ENCODE assay signal across 24 cellular contexts in genomic region chr12:98750511-98750910, GRCh38.
A peak's percentile ranks its signal among the peaks of the same experiment; 100 is the strongest.
DNase-seq lines count a peak whose midpoint lies in the region; ATAC-seq and TF ChIP-seq lines count a peak whose summit lies in the region.
"Had no signal": no experiment of that assay in that cellular context is flagged by ENCODE, and none has a peak within 500 bp of the region (broad histone marks: within the 10 kb centered on the region; RNA-seq: fewer than 3 reads in every experiment).

No MANE protein-coding gene starts in this region.

- POLR2A ChIA-PET in HEK293 (lab: Yijun Ruan, JAX) = interaction anchor here (0.6 kb wide), 1 partner anchor 108 kb away, joined by 3 read pairs; no protein-coding TSS in a partner anchor

- H3K9me3 ChIP-seq in HEK293 (ENCODE audit: control insufficient read depth, insufficient read depth, low read depth, low read length) = no peaks in the 10 kb centered on the region
- no peaks in the 10 kb centered on the region for H3K9me3 ChIP-seq in upper lobe of right lung
- H3K9me3 ChIP-seq: colonic mucosa, Peyer's patch, SJSA1, tibial artery had no signal

- CTCF ChIA-PET in HEK293 (lab: Yijun Ruan, JAX) = no interaction called here

- DNase-seq in caudate nucleus (lab: John Stamatoyannopoulos, UW) = peak in 48 of 61 donors; percentile 20 to 96 (median 72)
- DNase-seq in inferior parietal cortex (ENCODE audit: extremely low spot score) = peak; percentile 72
- peak; percentile 60 for DNase-seq in smooth muscle cell of the brain vasculature (ENCODE audit: low read depth, low spot score)
- DNase-seq in activated T-cell treated with anti-CD3 and anti-CD28 coated beads, Interleukin-2, amount 50 U/mL, for 1 hour = no peak
- no peak for DNase-seq in upper lobe of right lung
- DNase-seq in RPMI8226 = no peak
- DNase-seq: activated CD4-positive, alpha-beta T cell treated with anti-CD3 and anti-CD28 coated beads, Interleukin-2, amount 10 ng/mL, durations not matched to agents 7 days and 5 days; CD8-positive, alpha-beta memory T cell; colonic mucosa; DMS79; glutamatergic neuron; NCI-H1930; NK-92 treated with Interleukin-12 subunit alpha and Interleukin-12 subunit beta, amount 100 ng/mL, for 24 hours; Peyer's patch; stimulated activated CD4-positive, alpha-beta T cell treated with anti-CD3 and anti-CD28 coated beads, Interleukin-2, amount 100 ng/mL, for 24 hours; stimulated activated naive B cell treated with anti-CD40 and anti-IgM and Interleukin-4, amounts not matched to agents 10 μg/mL and 1 μg/mL and 100 μg/mL, for 72 hours; tibial artery had no signal

- H3K27me3 ChIP-seq in upper lobe of right lung = peaks cover 16% of the 10 kb centered on the region
- H3K27me3 ChIP-seq: Peyer's patch, SJSA1, tibial artery had no signal

- H3K36me3 ChIP-seq in HEK293 (ENCODE audit: control insufficient read depth in 2 of 2, insufficient read depth in 1 of 2, low read length in 2 of 2) (no peaks in the 10 kb centered on the region), upper lobe of right lung (no peaks in the 10 kb centered on the region)
- H3K36me3 ChIP-seq: colonic mucosa, Peyer's patch, SJSA1 had no signal

- no peak overlapping the region for H3K4me3 ChIP-seq in HEK293 (ENCODE audit: low read depth, low read length)
- no peak overlapping the region for H3K4me3 ChIP-seq in upper lobe of right lung
- H3K4me3 ChIP-seq: colonic mucosa, Peyer's patch, SJSA1, tibial artery had no signal

- no peak for ATAC-seq in upper lobe of right lung
- ATAC-seq: activated naive CD4-positive, alpha-beta T cell treated with anti-CD3 and anti-CD28 coated beads, Interleukin-2, amount 50 U/mL, for 72 hours; activated T-helper 17 cell treated with anti-CD3 and anti-CD28 coated beads, Interleukin-2, amount 50 U/mL, for 72 hours; left lobe of liver; natural killer cell treated with Interleukin-12 subunit alpha and Interleukin-12 subunit beta and Interleukin-15 and Interleukin-18, amount 100 ng/mL, for 72 hours; stimulated activated naive B cell treated with anti-CD40 and anti-IgM and Interleukin-4, amounts not matched to agents 10 μg/mL and 1 μg/mL and 100 μg/mL, for 72 hours had no signal

- intact Hi-C loops in upper lobe of right lung (cut with DNase I) = no loop called here

- H3K4me1 ChIP-seq in HEK293 (ENCODE audit: control insufficient read depth, insufficient read depth, low read length) (no peaks in the 10 kb centered on the region), upper lobe of right lung (no peaks in the 10 kb centered on the region)
- H3K4me1 ChIP-seq: colonic mucosa had no signal

- TF ChIP-seq CTCF in HEK293 (tag by site-specific recombination; IDR thresholded peaks at IDR 0.05) (no peak), upper lobe of right lung (IDR thresholded peaks at IDR 0.05) (no peak)

- H3K27ac ChIP-seq in HEK293 (ENCODE audit: extremely low read depth, low read depth, low read length) (no peak overlapping the region), caudate nucleus (ENCODE audit: low read depth, low read length) (peak overlapping the region; percentile 81), upper lobe of right lung (no peak overlapping the region)
- H3K27ac ChIP-seq: colonic mucosa, Peyer's patch, SJSA1, tibial artery, VCaP had no signal

TF ChIP-seq in HEK293, 187 proteins besides CTCF, POLR2A, EP300 and RAD21:
- TF ChIP-seq ZNF169 (tag by site-specific recombination; IDR thresholded peaks at IDR 0.05) (no peak), ZNF571 (tag by site-specific recombination; IDR thresholded peaks at IDR 0.05) (no peak), SP7 (tag by site-specific recombination; IDR thresholded peaks at IDR 0.05) (no peak), EGR2 (tag by site-specific recombination; IDR thresholded peaks at IDR 0.05; ENCODE audit: low read depth) (0 out of 2 replicates have a peak, but pooled peaks have one; percentile 13)

Comparison
In these comparisons a context has a peak if more than half of its experiments do, and no peak if none do; other contexts are left out.
1. DNase-seq: peak in caudate nucleus (48 of 61), inferior parietal cortex (single experiment) and smooth muscle cell of the brain vasculature (single experiment); none in activated T-cell treated with anti-CD3 and anti-CD28 coated beads, Interleukin-2, amount 50 U/mL, for 1 hour (single experiment), upper lobe of right lung (single experiment) and RPMI8226 (single experiment).